In the genomic region with DNA sequence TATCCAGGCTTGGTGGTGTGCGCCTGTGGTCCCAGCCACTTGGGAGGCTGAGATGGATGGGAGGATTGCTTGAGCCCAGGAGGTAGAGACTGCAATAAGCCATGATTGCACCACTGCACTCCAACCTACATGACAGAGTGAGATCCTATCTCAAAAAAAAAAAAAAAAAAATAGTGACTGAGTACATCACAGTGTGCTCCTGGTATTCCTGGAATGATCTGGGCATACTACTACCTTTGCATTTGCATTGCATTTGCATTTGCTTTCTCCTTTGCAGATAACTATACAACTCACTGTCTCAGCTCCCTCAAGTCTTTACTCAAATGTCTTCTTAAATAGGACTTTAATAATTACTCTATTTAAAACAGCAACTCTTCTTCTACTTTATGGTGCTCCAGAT, we compare ENCODE assay signal across 28 cellular contexts.
"Had no signal": no experiment of that assay in that cellular context is flagged by ENCODE, and none has a peak within 500 bp of the region (broad histone marks: within the 10 kb centered on the region; RNA-seq: fewer than 3 reads in every experiment).

No MANE protein-coding gene starts in this region.

- H3K4me3 ChIP-seq: heart right ventricle, hepatocyte, lower lobe of right lung, mucosa of descending colon, ovary, right atrium auricular region, right lobe of liver, smooth muscle cell, tibial nerve, upper lobe of left lung had no signal

- H2AFZ ChIP-seq: hepatocyte had no signal

- H3K9me3 ChIP-seq: mucosa of descending colon, ovary, right atrium auricular region, right lobe of liver, upper lobe of left lung had no signal

- H3K27me3 ChIP-seq: heart right ventricle, hepatocyte, ovary, right atrium auricular region, right lobe of liver, tibial nerve, upper lobe of left lung had no signal

- ATAC-seq: heart right ventricle; left cardiac atrium; left lobe of liver; lower lobe of right lung; mucosa of descending colon; naive thymus-derived CD4-positive, alpha-beta T cell; natural killer cell treated with Interleukin-12 subunit alpha and Interleukin-12 subunit beta and Interleukin-15 and Interleukin-18, amount 100 ng/mL, for 72 hours; right lobe of liver; stimulated activated memory B cell treated with anti-CD40 and anti-IgM and Interleukin-4, amounts not matched to agents 10 μg/mL and 1 μg/mL and 100 μg/mL, for 72 hours; stimulated activated naive CD8-positive, alpha-beta T cell treated with anti-CD3 and anti-CD28 coated beads, Interleukin-15, amount 100 ng/mL, for 72 hours had no signal

- H3K36me3 ChIP-seq: heart right ventricle, lower lobe of right lung, ovary, right atrium auricular region, right lobe of liver, upper lobe of left lung had no signal

- DNase-seq: heart right ventricle; kidney glomerular epithelial cell; left cardiac atrium; lower lobe of right lung; mammary epithelial cell; mesenchymal stem cell; midbrain; mucosa of descending colon; naive thymus-derived CD4-positive, alpha-beta T cell; ovary; right lobe of liver; stimulated activated CD4-positive, alpha-beta T cell treated with anti-CD3 and anti-CD28 coated beads, Interleukin-1b, Interleukin-23, amount 100 ng/mL, for 48 hours; stimulated activated CD4-positive, alpha-beta T cell treated with anti-CD3 and anti-CD28 coated beads, Interleukin-2, amount 100 ng/mL, for 48 hours; stimulated activated CD4-positive, alpha-beta T cell treated with anti-CD3 and anti-CD28 coated beads, Interleukin-4, amount 100 ng/mL, for 4 hours; stimulated activated CD8-positive, alpha-beta memory T cell treated with anti-CD3 and anti-CD28 coated beads, Interleukin-4, amount 100 ng/mL, for 48 hours; stimulated activated naive CD4-positive, alpha-beta T cell treated with Interleukin-2 at 50 U/mL for 16 hours; stimulated activated naive CD8-positive, alpha-beta T cell treated with anti-CD3 and anti-CD28 coated beads, Interleukin-15, amount 100 ng/mL, for 72 hours; substantia nigra; upper lobe of left lung had no signal

- FAIRE-seq: keratinocyte, urothelium cell line had no signal

- H3K4me2 ChIP-seq: hepatocyte, smooth muscle cell had no signal

- H3K4me1 ChIP-seq: heart right ventricle, lower lobe of right lung, right atrium auricular region, tibial nerve, upper lobe of left lung had no signal

- H3K27ac ChIP-seq: heart right ventricle, hepatocyte, lower lobe of right lung, ovary, right atrium auricular region, right lobe of liver, tibial nerve, upper lobe of left lung had no signal

- H3K79me2 ChIP-seq: hepatocyte had no signal
